ENCODE assay signal across 8 cellular contexts in the genomic region with DNA sequence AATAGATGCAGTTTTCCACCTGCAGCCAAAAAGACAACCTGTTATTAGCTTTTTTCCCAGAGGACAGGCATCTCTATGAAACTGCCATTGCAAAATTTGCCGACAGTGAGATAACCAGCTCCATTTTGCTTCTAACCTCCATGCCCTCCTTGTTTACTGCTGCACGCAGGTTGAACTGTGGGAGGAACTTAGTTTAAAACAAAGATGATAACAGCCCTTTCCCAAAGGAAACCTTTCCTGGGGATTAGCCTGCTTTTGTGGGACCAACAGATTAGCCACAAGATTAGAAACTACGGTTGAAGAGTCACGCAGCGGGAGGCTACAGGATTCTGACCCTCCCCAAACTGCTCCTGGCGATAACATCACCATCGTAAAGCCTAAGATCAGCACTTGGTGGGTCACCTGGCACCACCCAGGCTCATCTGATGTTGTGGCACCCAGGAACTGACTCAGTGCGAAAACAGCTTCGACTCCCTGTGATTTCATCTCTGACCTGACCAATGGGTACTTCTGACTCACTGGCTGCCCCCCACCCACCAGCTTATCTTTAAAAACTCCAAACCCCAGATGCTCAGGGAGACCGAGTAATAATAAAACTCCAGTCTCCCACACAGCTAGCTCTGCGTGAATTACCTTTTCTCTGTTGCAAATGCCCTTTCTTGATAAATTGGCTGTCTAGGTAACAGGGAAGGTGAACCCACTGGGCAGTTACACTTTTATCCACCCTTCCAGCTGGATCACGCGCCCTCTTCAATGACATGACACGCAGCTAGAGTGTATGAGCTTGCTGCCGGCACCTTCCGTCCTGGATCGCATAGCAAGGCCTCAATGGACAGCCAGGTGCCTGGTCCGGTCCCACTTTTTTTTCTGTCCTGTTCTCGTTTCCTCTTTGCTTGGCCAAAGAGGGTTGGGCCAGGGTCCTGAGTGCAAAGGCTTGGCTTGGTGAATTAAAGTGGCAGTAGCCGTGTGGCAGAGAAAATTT. TPM values are rescaled to one million over a fixed set of nuclear protein-coding genes. Genes with fewer than 3 reads are reported as not detected.
DNase-seq lines count a peak whose midpoint lies in the region; ATAC-seq and TF ChIP-seq lines count a peak whose summit lies in the region.

No MANE protein-coding gene starts in this region.

- DNase-seq in cardiac muscle cell (ENCODE audit: low read depth in 1 of 2, low spot score in 1 of 2) = peak in 1 of 2 donors; percentile 33
- no peak for DNase-seq in Right ventricle myocardium inferior (ENCODE audit: missing footprints)
- peak; percentile 52 for DNase-seq in activated CD4-positive, CD25-positive, alpha-beta regulatory T cell treated with anti-CD3 and anti-CD28 coated beads, Interleukin-2, amount 50 U/mL, for 16 hours (ENCODE audit: low read depth, low spot score)
- DNase-seq in effector memory CD8-positive, alpha-beta T cell = peak; percentile 59 to 68 (median 65)
- DNase-seq in neural progenitor cell (ENCODE audit: low spot score) = peak; percentile 75
- no peak for DNase-seq in NCI-H524 treated with DMSO at 0.1 percent for 48 hours (lab: John Stamatoyannopoulos, UW)

- peak overlapping the region; percentile 92 for H3K4me2 ChIP-seq in neural progenitor cell

- H3F3A ChIP-seq in neural progenitor cell (ENCODE audit: low read depth) = peaks cover 28% of the 10 kb centered on the region

- peaks cover 5% of the 10 kb centered on the region for H3K4me1 ChIP-seq in cardiac muscle cell (ENCODE audit: low read depth)
- H3K4me1 ChIP-seq in neural progenitor cell = peaks cover 15% of the 10 kb centered on the region

- H3K9me3 ChIP-seq in cardiac muscle cell (ENCODE audit: low read depth) = no peaks in the 10 kb centered on the region
- H3K9me3 ChIP-seq in neural progenitor cell (ENCODE audit: low read depth) = no peaks in the 10 kb centered on the region

- H3K9me3 Mint-ChIP-seq in effector memory CD8-positive, alpha-beta T cell = no peaks in the 10 kb centered on the region
- no peaks in the 10 kb centered on the region for H3K9me3 Mint-ChIP-seq in neural progenitor cell

- H4K20me1 ChIP-seq in neural progenitor cell (ENCODE audit: low read depth) = peaks cover 41% of the 10 kb centered on the region

- no peak overlapping the region for H2AFZ ChIP-seq in neural progenitor cell (replicated peaks)

- H3K79me2 ChIP-seq in neural progenitor cell (ENCODE audit: low read depth) = peaks cover 38% of the 10 kb centered on the region

- peak overlapping the region; percentile 94 for H3K4me3 ChIP-seq in cardiac muscle cell
- peak overlapping the region; percentile 92 for H3K4me3 ChIP-seq in neural progenitor cell

- H3K4me3 Mint-ChIP-seq in effector memory CD8-positive, alpha-beta T cell = peak overlapping the region; percentile 83 to 85
- H3K4me3 Mint-ChIP-seq in neural progenitor cell = peak overlapping the region; percentile 92

- H3K36me3 ChIP-seq in cardiac muscle cell (peaks cover 22% of the 10 kb centered on the region), neural progenitor cell (no peaks in the 10 kb centered on the region)

- intact Hi-C loops in Right ventricle myocardium inferior (cut with DNase I) = no loop called here

- H3K36me3 Mint-ChIP-seq in effector memory CD8-positive, alpha-beta T cell (ENCODE audit: insufficient read depth) = peaks cover 80% of the 10 kb centered on the region
- H3K36me3 Mint-ChIP-seq in neural progenitor cell = peaks cover 12% of the 10 kb centered on the region

- H3K27me3 ChIP-seq in cardiac muscle cell = no peaks in the 10 kb centered on the region
- H3K27me3 ChIP-seq in neural progenitor cell = no peaks in the 10 kb centered on the region

- H3K27me3 Mint-ChIP-seq in effector memory CD8-positive, alpha-beta T cell = no peaks in the 10 kb centered on the region
- peaks cover 16% of the 10 kb centered on the region for H3K27me3 Mint-ChIP-seq in neural progenitor cell (ENCODE audit: insufficient read depth, low read depth)

- H3K27ac ChIP-seq in cardiac muscle cell (no peak overlapping the region), neural progenitor cell (no peak overlapping the region)

- peaks cover 47 to 49% of the 10 kb centered on the region in 2 donors for H3K4me1 Mint-ChIP-seq in effector memory CD8-positive, alpha-beta T cell (ENCODE audit: low read depth in 2 of 2)
- peaks cover 23% of the 10 kb centered on the region for H3K4me1 Mint-ChIP-seq in neural progenitor cell

- H3K9ac ChIP-seq in neural progenitor cell = no peak overlapping the region

- no peak for ATAC-seq in Right ventricle myocardium inferior
- ATAC-seq in effector memory CD8-positive, alpha-beta T cell (replicated peaks) = peak; percentile 57
- no peak for ATAC-seq in GM21576 (IDR thresholded peaks at IDR 0.05; ENCODE audit: unreplicated experiment)
- ATAC-seq in GM21423 (IDR thresholded peaks at IDR 0.05; ENCODE audit: unreplicated experiment) = no peak

- no peak for TF ChIP-seq CTCF in cardiac muscle cell (IDR thresholded peaks at IDR 0.05; ENCODE audit: low read depth, low read length)
- no peak for TF ChIP-seq CTCF in neural progenitor cell (IDR thresholded peaks at IDR 0.05)

- H3K27ac Mint-ChIP-seq in effector memory CD8-positive, alpha-beta T cell = peak overlapping the region; percentile 92 to 96
- H3K27ac Mint-ChIP-seq in neural progenitor cell = no peak overlapping the region

RNA-seq across cellular contexts. Expression of gene NOP14, which starts 27.2 kb away (rescaled TPM):
- total RNA-seq in cardiac muscle cell = 14.4 and 19.8 TPM in 2 replicates
- 15.0 and 17.6 TPM in 2 replicates for polyA plus RNA-seq in cardiac muscle cell
- total RNA-seq in Right ventricle myocardium inferior = 18.3 TPM
- 16.8 and 22.0 TPM in 2 replicates for total RNA-seq in neural progenitor cell (ENCODE audit: low replicate concordance)

RNA-seq across cellular contexts. Expression of gene GRK4, which starts 27.3 kb away (rescaled TPM):
- total RNA-seq in cardiac muscle cell (9.4 and 12.8 TPM in 2 replicates), Right ventricle myocardium inferior (7.7 TPM), neural progenitor cell (ENCODE audit: low replicate concordance) (1.3 and 3.2 TPM in 2 replicates)
- 10.0 and 11.1 TPM in 2 replicates for polyA plus RNA-seq in cardiac muscle cell

Comparison
In these comparisons a context has a peak if more than half of its experiments do, and no peak if none do; other contexts are left out.
1. DNase-seq: peak in activated CD4-positive, CD25-positive, alpha-beta regulatory T cell treated with anti-CD3 and anti-CD28 coated beads, Interleukin-2, amount 50 U/mL, for 16 hours (single experiment), effector memory CD8-positive, alpha-beta T cell (3 of 3) and neural progenitor cell (single experiment); none in Right ventricle myocardium inferior (single experiment) and NCI-H524 treated with DMSO at 0.1 percent for 48 hours (single experiment).